ENCODE assay signal across 25 cellular contexts in the genomic region with DNA sequence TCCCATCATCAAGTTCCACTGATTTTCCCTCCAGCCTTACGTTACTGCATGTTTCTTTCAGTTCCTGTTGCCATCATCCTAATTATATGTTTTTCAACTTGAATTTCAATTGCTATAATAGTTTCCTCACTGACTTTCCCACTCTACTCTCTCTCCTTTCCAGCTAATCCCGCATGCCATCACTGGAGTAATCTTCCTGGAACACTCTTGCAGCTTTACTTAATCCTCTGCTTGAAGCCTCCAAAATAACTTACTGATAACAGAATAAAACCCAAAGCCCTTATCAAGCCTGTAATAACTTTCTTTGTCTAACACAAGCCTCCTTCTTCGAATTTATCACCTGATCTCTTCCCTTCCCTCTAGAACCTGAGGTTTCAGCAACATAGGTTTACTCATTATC.
"Had no signal": no experiment of that assay in that cellular context is flagged by ENCODE, and none has a peak within 500 bp of the region (broad histone marks: within the 10 kb centered on the region; RNA-seq: fewer than 3 reads in every experiment).

No MANE protein-coding gene starts in this region.

- H3K9me3 ChIP-seq: gastroesophageal sphincter, left lung, right atrium auricular region, thoracic aorta, transverse colon, upper lobe of right lung, uterus had no signal

- ATAC-seq: foreskin keratinocyte; gastroesophageal sphincter; heart left ventricle; left cardiac atrium; left lung; naive thymus-derived CD4-positive, alpha-beta T cell; sciatic nerve; stimulated activated memory B cell treated with anti-CD40 and anti-IgM and Interleukin-4, amounts not matched to agents 10 μg/mL and 1 μg/mL and 100 μg/mL, for 72 hours; stimulated activated naive CD8-positive, alpha-beta T cell treated with anti-CD3 and anti-CD28 coated beads, Interleukin-15, Interleukin-2, amounts not matched to agents 100 U/mL and 50 U/mL, for 24 hours; upper lobe of right lung had no signal

- H2AFZ ChIP-seq: hepatocyte, neural progenitor cell, parathyroid adenoma had no signal

- DNase-seq: dorsolateral prefrontal cortex; effector CD4-positive, alpha-beta T cell; foreskin keratinocyte; heart left ventricle; left cardiac atrium; left lung; mesenchymal stem cell; midbrain; naive thymus-derived CD4-positive, alpha-beta T cell; stimulated activated CD4-positive, alpha-beta T cell treated with anti-CD3 and anti-CD28 coated beads, Interleukin-2, amount 100 ng/mL, for 24 hours; stimulated activated CD4-positive, alpha-beta T cell treated with anti-CD3 and anti-CD28 coated beads, Interleukin-4, amount 100 ng/mL, for 4 hours; stimulated activated naive CD8-positive, alpha-beta T cell treated with anti-CD3 and anti-CD28 coated beads, Interleukin-15, Interleukin-2, amounts not matched to agents 100 U/mL and 50 U/mL, for 24 hours; substantia nigra; transverse colon; upper lobe of right lung; uterus had no signal

- H3K4me1 ChIP-seq: foreskin keratinocyte, left lung, neural progenitor cell, parathyroid adenoma, transverse colon, upper lobe of right lung, uterus had no signal

- H3K9ac ChIP-seq: neural progenitor cell, parathyroid adenoma had no signal

- FAIRE-seq: islet of Langerhans had no signal

- H3K79me2 ChIP-seq: hepatocyte, parathyroid adenoma had no signal

- H3K4me3 ChIP-seq: dorsolateral prefrontal cortex, gastroesophageal sphincter, heart left ventricle, hepatocyte, left lung, neural progenitor cell, right atrium auricular region, thoracic aorta, transverse colon, upper lobe of right lung, uterus had no signal

- H3K36me3 ChIP-seq: left lung, neural progenitor cell, transverse colon, upper lobe of right lung, uterus had no signal

- H3K27me3 ChIP-seq: dorsolateral prefrontal cortex, foreskin keratinocyte, gastroesophageal sphincter, heart left ventricle, hepatocyte, left lung, neural progenitor cell, right atrium auricular region, transverse colon, upper lobe of right lung, uterus had no signal

- H3K27ac ChIP-seq: dorsolateral prefrontal cortex, foreskin keratinocyte, gastroesophageal sphincter, heart left ventricle, hepatocyte, left lung, neural progenitor cell, parathyroid adenoma, right atrium auricular region, transverse colon, upper lobe of right lung, uterus had no signal

- H3K4me2 ChIP-seq: hepatocyte, neural progenitor cell had no signal
